27 cellular contexts compared by ENCODE assay signal in genomic region chr9:3409453-3409852, GRCh38.
"Had no signal": no experiment of that assay in that cellular context is flagged by ENCODE, and none has a peak within 500 bp of the region (broad histone marks: within the 10 kb centered on the region; RNA-seq: fewer than 3 reads in every experiment).

No MANE protein-coding gene starts in this region.

- DNase-seq: hypothalamus; immature natural killer cell; kidney; left colon; left lung; lower lobe of right lung; mammary epithelial cell; mesenchymal stem cell; naive thymus-derived CD8-positive, alpha-beta T cell; nucleus accumbens; pancreas; stimulated activated CD4-positive, alpha-beta T cell treated with anti-CD3 and anti-CD28 coated beads, Interleukin-12 subunit alpha, Interleukin-12 subunit beta, amount 100 ng/mL, for 4 hours; stimulated activated CD4-positive, alpha-beta T cell treated with anti-CD3 and anti-CD28 coated beads, Interleukin-15, amount 100 ng/mL, for 24 hours; stimulated activated CD4-positive, alpha-beta T cell treated with anti-CD3 and anti-CD28 coated beads, Interleukin-2, amount 100 ng/mL, for 24 hours; stimulated activated CD4-positive, alpha-beta T cell treated with anti-CD3 and anti-CD28 coated beads, Interleukin-4, amount 100 ng/mL, for 1 hour; stimulated activated naive CD4-positive, alpha-beta T cell; substantia nigra; uterus had no signal

- H3K27me3 Mint-ChIP-seq: naive thymus-derived CD8-positive, alpha-beta T cell; stimulated activated naive CD8-positive, alpha-beta T cell treated with anti-CD3 and anti-CD28 coated beads, Interleukin-15, Interleukin-2, amounts not matched to agents 100 ng/mL and 50 ng/mL, for 24 hours had no signal

- H3K9me3 Mint-ChIP-seq: immature natural killer cell; naive thymus-derived CD8-positive, alpha-beta T cell; nephron; neural crest cell had no signal

- ATAC-seq: left colon; left lung; lower lobe of right lung; naive thymus-derived CD8-positive, alpha-beta T cell; pancreas; sciatic nerve had no signal

- H3K27ac Mint-ChIP-seq: immature natural killer cell; naive thymus-derived CD8-positive, alpha-beta T cell; nephron; stimulated activated naive CD8-positive, alpha-beta T cell treated with anti-CD3 and anti-CD28 coated beads, Interleukin-15, Interleukin-2, amounts not matched to agents 100 ng/mL and 50 ng/mL, for 24 hours; type B pancreatic cell had no signal

- H3K9me3 ChIP-seq: left lung, lower lobe of right lung, pancreas, right atrium auricular region, tibial nerve, uterus had no signal

- H3K27ac ChIP-seq: left lung, lower lobe of right lung, pancreas, right atrium auricular region, skin epidermis, tibial nerve, uterus had no signal

- H3K4me3 ChIP-seq: left lung, lower lobe of right lung, pancreas, right atrium auricular region, skin epidermis, tibial nerve, uterus had no signal

- H3K4me3 Mint-ChIP-seq: immature natural killer cell; naive thymus-derived CD8-positive, alpha-beta T cell; nephron; neural crest cell; stimulated activated naive CD8-positive, alpha-beta T cell treated with anti-CD3 and anti-CD28 coated beads, Interleukin-15, Interleukin-2, amounts not matched to agents 100 ng/mL and 50 ng/mL, for 24 hours; type B pancreatic cell had no signal

- H3K36me3 ChIP-seq: left lung, lower lobe of right lung, pancreas, right atrium auricular region, tibial nerve, uterus had no signal

- H3K4me1 ChIP-seq: left lung, lower lobe of right lung, pancreas had no signal

- H3K36me3 Mint-ChIP-seq: immature natural killer cell; naive thymus-derived CD8-positive, alpha-beta T cell had no signal

- H3K27me3 ChIP-seq: left lung, pancreas, right atrium auricular region, tibial nerve, uterus had no signal

- FAIRE-seq: islet of Langerhans, kidney, pancreas had no signal

- H3K4me1 Mint-ChIP-seq: immature natural killer cell, nephron, neural crest cell had no signal
